In the genomic region with DNA sequence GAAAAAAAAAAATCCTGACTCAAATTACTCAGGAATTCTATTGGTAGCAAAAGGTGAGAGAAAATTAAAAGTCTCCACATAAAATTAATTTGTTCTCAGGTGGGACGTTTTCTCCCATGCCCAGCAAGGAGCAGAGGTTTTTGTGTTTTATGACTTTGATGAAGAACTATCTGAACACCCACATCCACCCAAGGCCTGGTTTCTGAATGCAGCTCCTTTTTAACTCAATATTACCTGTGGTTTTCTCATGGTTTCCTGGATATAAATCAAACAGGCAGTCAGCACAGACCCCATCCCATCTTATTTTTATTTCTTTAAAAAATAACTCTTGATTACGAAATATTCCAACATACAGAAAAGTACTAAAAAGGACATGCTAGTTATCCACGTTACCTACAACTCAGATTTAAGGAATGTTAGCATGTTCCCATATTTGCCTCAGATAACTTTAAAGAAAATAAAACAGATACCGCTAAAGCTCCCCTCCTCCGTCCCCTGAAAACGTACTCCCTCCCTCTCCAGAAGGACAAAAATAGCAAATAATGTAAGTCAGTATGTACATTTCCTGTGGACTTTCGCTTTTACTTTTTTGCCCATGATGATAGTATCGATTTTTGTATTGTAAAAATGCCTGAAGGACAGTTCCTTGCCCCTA, we compare ENCODE assay signal across 1 cellular context.
TF ChIP-seq lines count a peak whose summit lies in the region.

No MANE protein-coding gene starts in this region.

TF ChIP-seq in endothelial cell of umbilical vein, 7 proteins besides CTCF, POLR2A, EP300 and RAD21:
- TF ChIP-seq JUN (IDR thresholded peaks at IDR 0.05; ENCODE audit: borderline replicate concordance, insufficient read depth, insufficient read length, low read depth): no peak
- no peak for TF ChIP-seq FOS (IDR thresholded peaks at IDR 0.05; ENCODE audit: borderline replicate concordance, insufficient read depth, low read length)
- TF ChIP-seq MYC (IDR thresholded peaks at IDR 0.05; ENCODE audit: low read depth, low read length): no peak
- TF ChIP-seq POLR2AphosphoS5 (IDR thresholded peaks at IDR 0.05; ENCODE audit: insufficient read depth, low read depth, low read length): no peak
- no peak for TF ChIP-seq EZH2 (IDR thresholded peaks at IDR 0.05; ENCODE audit: borderline replicate concordance, low read depth, low read length, severe bottlenecking)
- TF ChIP-seq, protein P1, sequence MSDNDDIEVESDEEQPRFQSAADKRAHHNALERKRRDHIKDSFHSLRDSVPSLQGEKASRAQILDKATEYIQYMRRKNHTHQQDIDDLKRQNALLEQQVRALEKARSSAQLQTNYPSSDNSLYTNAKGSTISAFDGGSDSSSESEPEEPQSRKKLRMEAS (IDR thresholded peaks at IDR 0.05; ENCODE audit: insufficient read depth, insufficient read length): no peak
- TF ChIP-seq GATA2 (IDR thresholded peaks at IDR 0.05; ENCODE audit: insufficient read depth, insufficient read length, low read depth, low read length): no peak
